Comparison of ENCODE assay signal across 19 cellular contexts in genomic region chr10:73340121-73340520, GRCh38. TPM values are rescaled to one million over a fixed set of nuclear protein-coding genes. Genes with fewer than 3 reads are reported as not detected.
A peak's percentile ranks its signal among the peaks of the same experiment; 100 is the strongest.
DNase-seq lines count a peak whose midpoint lies in the region; ATAC-seq and TF ChIP-seq lines count a peak whose summit lies in the region.
"Had no signal": no experiment of that assay in that cellular context is flagged by ENCODE, and none has a peak within 500 bp of the region (broad histone marks: within the 10 kb centered on the region; RNA-seq: fewer than 3 reads in every experiment).

No MANE protein-coding gene starts in this region.

- H3K27ac ChIP-seq in A673 (ENCODE audit: low read depth, low read length, poor library complexity, severe bottlenecking), result no peak overlapping the region
- no peak overlapping the region for H3K27ac ChIP-seq in foreskin keratinocyte
- H3K27ac ChIP-seq: C4-2B had no signal

- H3K4me3 ChIP-seq in A673 (ENCODE audit: low read depth, low read length, poor library complexity, severe bottlenecking), result no peak overlapping the region
- H3K4me3 ChIP-seq: GM23338 had no signal

- no TSS peak for BruUV-seq in A673 (replicated peaks; lab: Mats Ljungman, UMichigan)

- H3K4me1 ChIP-seq in A673 (ENCODE audit: insufficient read depth, low read length, poor library complexity, severe bottlenecking) (no peaks in the 10 kb centered on the region), foreskin keratinocyte (no peaks in the 10 kb centered on the region)

- peak; percentile 46 for ATAC-seq in foreskin keratinocyte

- H3K36me3 ChIP-seq in A673 (ENCODE audit: insufficient read depth, low read length, poor library complexity, severe bottlenecking), result no peaks in the 10 kb centered on the region

- DNase-seq in A673 (ENCODE audit: low spot score), result peak; percentile 7
- DNase-seq in HT1080 (ENCODE audit: low read depth), result peak; percentile 50
- DNase-seq in RKO (ENCODE audit: low spot score), result peak; percentile 51
- DNase-seq in foreskin keratinocyte, result no peak
- no peak for DNase-seq in osteocyte (ENCODE audit: extremely low spot score, unreplicated experiment)
- no peak for DNase-seq in activated CD4-positive, alpha-beta T cell treated with anti-CD3 and anti-CD28 coated beads, Interleukin-2, amount 50 U/mL, for 1 hour
- DNase-seq in activated T-cell treated with anti-CD3 and anti-CD28 coated beads, Interleukin-2, amount 50 U/mL, for 1 hour, result no peak
- no peak for DNase-seq in epidermal melanocyte (ENCODE audit: insufficient read length, low spot score)
- DNase-seq: CD8-positive, alpha-beta memory T cell; DMS53; HCEC 1CT; NCI-H1105 treated with DMSO at 0.1 percent for 48 hours; NCI-H2081; NCI-H2171; NCI-H526; SHP77 had no signal

- no peaks in the 10 kb centered on the region for H3K36me3 Mint-ChIP-seq in osteocyte (ENCODE audit: unreplicated experiment)

- no peak for TF ChIP-seq CTCF in A673 (conservative IDR thresholded peaks at IDR 0.05; ENCODE audit: low read depth, low read length)
- TF ChIP-seq CTCF in foreskin keratinocyte (conservative IDR thresholded peaks at IDR 0.05), result no peak
- no peak for TF ChIP-seq CTCF in osteocyte (IDR thresholded peaks at IDR 0.05)

- H3K27me3 ChIP-seq in A673 (replicated peaks; ENCODE audit: insufficient read depth, low read depth, low read length, poor library complexity), result no peaks in the 10 kb centered on the region
- H3K27me3 ChIP-seq in foreskin keratinocyte, result no peaks in the 10 kb centered on the region

- H3K9me3 ChIP-seq in A673 (ENCODE audit: low read depth, low read length, poor library complexity, severe bottlenecking), result no peaks in the 10 kb centered on the region

- H3K4me3 Mint-ChIP-seq in osteocyte (ENCODE audit: unreplicated experiment), result no peak overlapping the region
- H3K4me3 Mint-ChIP-seq: CD8-positive, alpha-beta memory T cell; GM23338; T-helper 1 cell treated with Interleukin-12 subunit alpha and Interleukin-12 subunit beta and Interleukin-4 antibody, amounts not matched to agents 30 μg/mL and 1 μg/mL, for 36 hours had no signal

- CTCF ChIA-PET in A673 (lab: Charles Lee), result no interaction called here

- H3K27me3 Mint-ChIP-seq in osteocyte (ENCODE audit: unreplicated experiment), result peaks cover 9% of the 10 kb centered on the region
- H3K27me3 Mint-ChIP-seq: CD8-positive, alpha-beta memory T cell had no signal

- no peaks in the 10 kb centered on the region for H3K4me1 Mint-ChIP-seq in osteocyte (ENCODE audit: unreplicated experiment)
- H3K4me1 Mint-ChIP-seq: CD8-positive, alpha-beta memory T cell; GM23338 had no signal

- no peaks in the 10 kb centered on the region for H3K9me3 Mint-ChIP-seq in osteocyte (ENCODE audit: unreplicated experiment)
- H3K9me3 Mint-ChIP-seq: CD8-positive, alpha-beta memory T cell; GM23338; T-helper 1 cell treated with Interleukin-12 subunit alpha and Interleukin-12 subunit beta and Interleukin-4 antibody, amounts not matched to agents 30 μg/mL and 1 μg/mL, for 36 hours had no signal

- intact Hi-C loops in A673 (cut with micrococcal nuclease; ENCODE audit: unreplicated experiment), result no loop called here

- H3K27ac Mint-ChIP-seq in osteocyte (ENCODE audit: unreplicated experiment), result no peak overlapping the region
- H3K27ac Mint-ChIP-seq: GM23338; T-helper 1 cell treated with Interleukin-12 subunit alpha and Interleukin-12 subunit beta and Interleukin-4 antibody, amounts not matched to agents 30 μg/mL and 1 μg/mL, for 36 hours had no signal

- POLR2A ChIA-PET in A673 (lab: Charles Lee; ENCODE audit: low non-redundant PET), result no interaction called here

RNA-seq across cellular contexts. Expression of gene CFAP70, which starts 18.5 kb away (rescaled TPM):
- 0.06 and 0.13 TPM in 2 replicates for total RNA-seq in A673 (2021)
- total RNA-seq in HT1080 (2014; rRNA removed; shearing (Covaris generic)), result 0.03 and 0.43 TPM in 2 replicates
- 0.03 and 0.08 TPM in 2 replicates for polyA plus RNA-seq in HT1080 (2015; cell fraction: cytosol; rRNA removed)
- polyA plus RNA-seq in HT1080 (2015; cell fraction: nucleus; rRNA removed), result 0.57 and 0.77 TPM in 2 replicates
- 0.28 and 0.41 TPM in 2 replicates for total RNA-seq in foreskin keratinocyte
- 0.10 and 0.22 TPM in 2 replicates for polyA plus RNA-seq in foreskin keratinocyte
- 0.86 and 1.2 TPM in 2 replicates for total RNA-seq in osteocyte
- polyA plus RNA-seq: CD8-positive, alpha-beta memory T cell had no signal

Comparison
In these comparisons a context has a peak if more than half of its experiments do, and no peak if none do; other contexts are left out.
1. DNase-seq: peak in A673 (single experiment), HT1080 (single experiment) and RKO (single experiment); none in foreskin keratinocyte (0 of 2), osteocyte (single experiment), activated CD4-positive, alpha-beta T cell treated with anti-CD3 and anti-CD28 coated beads, Interleukin-2, amount 50 U/mL, for 1 hour (single experiment), activated T-cell treated with anti-CD3 and anti-CD28 coated beads, Interleukin-2, amount 50 U/mL, for 1 hour (single experiment) and epidermal melanocyte (single experiment).